In genomic region chr2:21270658-21271057, GRCh38 we compare ENCODE assay signal across 16 cellular contexts.
A peak's percentile ranks its signal among the peaks of the same experiment; 100 is the strongest.
DNase-seq lines count a peak whose midpoint lies in the region; ATAC-seq and TF ChIP-seq lines count a peak whose summit lies in the region.
"Had no signal": no experiment of that assay in that cellular context is flagged by ENCODE, and none has a peak within 500 bp of the region (broad histone marks: within the 10 kb centered on the region; RNA-seq: fewer than 3 reads in every experiment).

No MANE protein-coding gene starts in this region.

- no peak for TF ChIP-seq POLR2A in sigmoid colon (IDR thresholded peaks at IDR 0.05)

- intact Hi-C loops in sigmoid colon (cut with DNase I), result no loop called here

- H3K9ac ChIP-seq in liver (ENCODE audit: low read depth in 1 of 2, low read length in 2 of 2), result no peak overlapping the region

- H3K27ac ChIP-seq in HEK293 (ENCODE audit: extremely low read depth, low read depth, low read length) (no peak overlapping the region), liver (ENCODE audit: low read depth in 1 of 2, low read length in 2 of 2) (no peak overlapping the region), sigmoid colon (peak overlapping the region in 2 of 4 donors; percentile 49 to 57)

- H3K9me3 ChIP-seq in HEK293 (ENCODE audit: control insufficient read depth, insufficient read depth, low read depth, low read length) (no peaks in the 10 kb centered on the region), liver (ENCODE audit: control insufficient read depth in 4 of 4, low read length in 3 of 4) (no peaks in the 10 kb centered on the region), sigmoid colon (no peaks in the 10 kb centered on the region)

- H3K36me3 ChIP-seq in HEK293 (ENCODE audit: control insufficient read depth in 2 of 2, insufficient read depth in 1 of 2, low read length in 2 of 2) (no peaks in the 10 kb centered on the region), liver (ENCODE audit: control insufficient read depth in 4 of 4, insufficient read depth in 3 of 4, low read depth in 1 of 4, low read length in 3 of 4) (no peaks in the 10 kb centered on the region), sigmoid colon (no peaks in the 10 kb centered on the region)

- no peaks in the 10 kb centered on the region for H3K36me3 Mint-ChIP-seq in glutamatergic neuron (ENCODE audit: unreplicated experiment)
- H3K36me3 Mint-ChIP-seq: activated naive CD8-positive, alpha-beta T cell had no signal

- H3K9me3 Mint-ChIP-seq in glutamatergic neuron (ENCODE audit: unreplicated experiment), result peaks cover 2% of the 10 kb centered on the region
- H3K9me3 Mint-ChIP-seq: CD4-positive, alpha-beta T cell; neural crest cell had no signal

- DNase-seq in glutamatergic neuron (no peak), sigmoid colon (peak; percentile 86), RPMI8226 (no peak), NCI-H2196 treated with DMSO at 0.1 percent for 48 hours (lab: John Stamatoyannopoulos, UW; ENCODE audit: unreplicated experiment) (no peak)
- no peak for DNase-seq in stimulated activated CD8-positive, alpha-beta memory T cell treated with anti-CD3 and anti-CD28 coated beads, Interleukin-4, amount 100 ng/mL, for 48 hours
- DNase-seq: activated CD4-positive, alpha-beta T cell treated with anti-CD3 and anti-CD28 coated beads, Interleukin-2, amount 50 U/mL, for 1 hour; activated T-cell treated with anti-CD3 and anti-CD28 coated beads, Interleukin-2, amount 50 U/mL, for 1 hour; CD4-positive, alpha-beta T cell; effector memory CD8-positive, alpha-beta T cell; IMR-90; NCI-H748 treated with DMSO at 0.1 percent for 48 hours had no signal

- 33% methylated on average over 5 of the region's 5 CpGs for WGBS in liver
- 73 to 84% methylated on average over 5 of the region's 5 CpGs for WGBS in sigmoid colon, 2 donors

- H3K27me3 ChIP-seq in liver (ENCODE audit: control insufficient read depth in 4 of 4, insufficient read depth in 4 of 4, low read length in 3 of 4), result no peaks in the 10 kb centered on the region
- no peaks in the 10 kb centered on the region for H3K27me3 ChIP-seq in sigmoid colon

- CTCF ChIA-PET in HEK293 (lab: Yijun Ruan, JAX), result interaction anchor here (1.0 to 1.5 kb wide), 2 partner anchors 9 to 47 kb away, joined by 3 to 4 read pairs; no protein-coding TSS in a partner anchor

- TF ChIP-seq RAD21 in liver (IDR thresholded peaks at IDR 0.05), result peak in 1 of 2 donors; percentile 13

- peaks cover 3% of the 10 kb centered on the region; the same call in 1 of the 2 replicates for H3K4me1 ChIP-seq in HEK293 (ENCODE audit: control insufficient read depth, insufficient read depth, low read length)
- H3K4me1 ChIP-seq in liver (ENCODE audit: control insufficient read depth in 4 of 4, insufficient read depth in 4 of 4, low read length in 3 of 4), result peaks cover 0 to 13% (median 2%) of the 10 kb centered on the region in 4 donors
- peaks cover 0 to 29% (median 18%) of the 10 kb centered on the region in 4 donors for H3K4me1 ChIP-seq in sigmoid colon

- no peak for ATAC-seq in GM19463 (IDR thresholded peaks at IDR 0.05; ENCODE audit: unreplicated experiment)
- ATAC-seq: effector memory CD8-positive, alpha-beta T cell had no signal

- TF ChIP-seq CTCF in HEK293 (tag by site-specific recombination; IDR thresholded peaks at IDR 0.05) (no peak), glutamatergic neuron (IDR thresholded peaks at IDR 0.05; ENCODE audit: partially characterized antibody, unreplicated experiment) (no peak), liver (IDR thresholded peaks at IDR 0.05; ENCODE audit: low read depth, low read length, missing input control) (no peak), sigmoid colon (IDR thresholded peaks at IDR 0.05) (no peak)

- H3K4me3 Mint-ChIP-seq in glutamatergic neuron (ENCODE audit: unreplicated experiment), result peak overlapping the region; percentile 40
- H3K4me3 Mint-ChIP-seq: activated naive CD8-positive, alpha-beta T cell; CD4-positive, alpha-beta T cell; effector memory CD8-positive, alpha-beta T cell had no signal

- peaks cover 4% of the 10 kb centered on the region for H3K27me3 Mint-ChIP-seq in glutamatergic neuron (ENCODE audit: unreplicated experiment)
- H3K27me3 Mint-ChIP-seq: CD4-positive, alpha-beta T cell; effector memory CD8-positive, alpha-beta T cell had no signal

- H3K4me3 ChIP-seq in HEK293 (ENCODE audit: low read depth, low read length) (no peak overlapping the region), liver (ENCODE audit: low read depth in 1 of 3, low read length in 3 of 3) (no peak overlapping the region), sigmoid colon (no peak overlapping the region)

- POLR2A ChIA-PET in HEK293 (lab: Yijun Ruan, JAX), result no interaction called here

- peaks cover 49% of the 10 kb centered on the region for H3K4me1 Mint-ChIP-seq in glutamatergic neuron (ENCODE audit: low read depth, unreplicated experiment)

- TF ChIP-seq EP300 in sigmoid colon (IDR thresholded peaks at IDR 0.05), result peak in 2 of 4 donors; percentile 45 to 50

- no peak overlapping the region for H3K27ac Mint-ChIP-seq in glutamatergic neuron (ENCODE audit: unreplicated experiment)
- H3K27ac Mint-ChIP-seq: activated naive CD8-positive, alpha-beta T cell; CD4-positive, alpha-beta T cell; effector memory CD8-positive, alpha-beta T cell had no signal

TF ChIP-seq in HEK293, 187 proteins besides CTCF, POLR2A, EP300 and RAD21:
- no peak for TF ChIP-seq ZNF362 (tag by site-specific recombination; IDR thresholded peaks at IDR 0.05)
- TF ChIP-seq ZNF10 (tag by site-specific recombination; IDR thresholded peaks at IDR 0.05), result peak; percentile 58
- TF ChIP-seq GLIS1 (tag by site-specific recombination; IDR thresholded peaks at IDR 0.05), result peak; percentile 48; the same call in 1 of the 2 replicates
- no peak for TF ChIP-seq ZNF549 (tag by site-specific recombination; IDR thresholded peaks at IDR 0.05)

TF ChIP-seq in liver, 16 proteins besides CTCF, POLR2A, EP300 and RAD21:
- TF ChIP-seq ZBTB33 (IDR thresholded peaks at IDR 0.05), result no peak
- no peak for TF ChIP-seq FOXA2 (IDR thresholded peaks at IDR 0.05)
- TF ChIP-seq HNF4A (conservative IDR thresholded peaks at IDR 0.05), result peak; percentile 51 to 57
- TF ChIP-seq JUND (IDR thresholded peaks at IDR 0.05), result no peak
- TF ChIP-seq RXRA (IDR thresholded peaks at IDR 0.05), result peak; percentile 39 to 60
- TF ChIP-seq FOXA1 (IDR thresholded peaks at IDR 0.05), result no peak
- no peak for TF ChIP-seq REST (IDR thresholded peaks at IDR 0.05)
- TF ChIP-seq TAF1 (conservative IDR thresholded peaks at IDR 0.05), result no peak
- TF ChIP-seq SP1 (IDR thresholded peaks at IDR 0.05), result peak; percentile 33
- TF ChIP-seq YY1 (IDR thresholded peaks at IDR 0.05), result no peak
- TF ChIP-seq EGR1 (IDR thresholded peaks at IDR 0.05; ENCODE audit: low read depth in 2 of 2), result no peak
- peak; percentile 93 for TF ChIP-seq NR2F2 (IDR thresholded peaks at IDR 0.05)
- TF ChIP-seq HNF4G (IDR thresholded peaks at IDR 0.05), result no peak
- no peak for TF ChIP-seq MAX (IDR thresholded peaks at IDR 0.05)
- no peak for TF ChIP-seq ATF3 (IDR thresholded peaks at IDR 0.05)
- TF ChIP-seq GABPA (IDR thresholded peaks at IDR 0.05 in 1 of 2, conservative IDR thresholded peaks at IDR 0.05 in 1 of 2), result no peak
TF ChIP-seq in liver: peak in this region for 4.
